22 cellular contexts compared by ENCODE assay signal in the genomic region with DNA sequence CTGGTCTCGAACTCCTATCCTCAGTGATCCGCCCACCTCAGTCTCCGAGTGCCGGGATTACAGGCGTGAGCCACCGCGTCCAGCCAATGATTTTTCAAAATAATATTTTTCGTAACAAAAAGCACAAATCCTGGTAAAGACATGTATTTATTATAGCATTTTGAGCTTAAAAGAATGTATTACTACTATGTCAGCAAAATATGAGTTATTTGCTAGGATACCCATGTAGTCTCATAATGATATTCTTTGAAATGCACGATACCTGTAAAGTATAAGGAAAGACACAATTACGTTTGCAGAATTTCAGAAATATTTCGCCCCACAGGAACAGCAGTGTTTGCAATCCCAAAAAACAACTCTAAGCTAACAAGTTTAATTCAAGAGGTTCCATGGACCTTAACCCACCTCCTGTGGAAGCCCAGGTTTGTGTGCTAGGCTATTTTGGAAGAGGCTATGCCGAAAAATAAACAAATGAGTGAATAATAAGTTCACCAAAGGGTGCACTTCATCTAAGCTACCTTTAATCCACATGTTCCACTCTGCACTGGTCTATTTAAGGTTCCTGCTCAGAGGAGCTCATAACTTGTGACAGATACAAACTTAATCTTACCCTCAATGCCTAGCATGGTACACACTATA. TPM values are rescaled to one million over a fixed set of nuclear protein-coding genes. Genes with fewer than 3 reads are reported as not detected.
DNase-seq lines count a peak whose midpoint lies in the region; ATAC-seq and TF ChIP-seq lines count a peak whose summit lies in the region.
"Had no signal": no experiment of that assay in that cellular context is flagged by ENCODE, and none has a peak within 500 bp of the region (broad histone marks: within the 10 kb centered on the region; RNA-seq: fewer than 3 reads in every experiment).

No MANE protein-coding gene starts in this region.

- no peaks in the 10 kb centered on the region for H3K27me3 Mint-ChIP-seq in Caco-2 (ENCODE audit: insufficient read depth, unreplicated experiment)
- H3K27me3 Mint-ChIP-seq: activated CD4-positive, alpha-beta memory T cell treated with anti-CD3 and anti-CD28 coated beads for 36 hours; effector memory CD8-positive, alpha-beta T cell; stimulated activated memory B cell treated with anti-CD40 and anti-IgM and Interleukin-4, amounts not matched to agents 10 μg/mL and 1 μg/mL and 100 μg/mL, for 72 hours had no signal

- ATAC-seq in right lobe of liver (peak; percentile 47 to 59 (median 54)), GM19324 (IDR thresholded peaks at IDR 0.05; ENCODE audit: low FRiP score, unreplicated experiment) (no peak), GM21576 (IDR thresholded peaks at IDR 0.05; ENCODE audit: unreplicated experiment) (no peak)
- ATAC-seq: effector memory CD8-positive, alpha-beta T cell; stimulated activated memory B cell treated with anti-CD40 and anti-IgM and Interleukin-4, amounts not matched to agents 10 μg/mL and 1 μg/mL and 100 μg/mL, for 72 hours had no signal

- DNase-seq in ascending aorta (ENCODE audit: low spot score in 2 of 2), result no peak
- no peak for DNase-seq in right lobe of liver
- no peak for DNase-seq in Caco-2
- no peak for DNase-seq in NCI-H345 (lab: John Stamatoyannopoulos, UW)
- DNase-seq: activated CD4-positive, alpha-beta memory T cell treated with anti-CD3 and anti-CD28 coated beads for 36 hours; activated naive CD4-positive, alpha-beta T cell; anterior cingulate cortex; cerebellar nuclear complex; effector memory CD8-positive, alpha-beta T cell; head of caudate nucleus; islet precursor cell; NCI-H1436; nucleus accumbens; retina; thyroid gland had no signal

- CTCF ChIA-PET in Caco-2 (lab: Charles Lee), result no interaction called here

- H3K4me3 Mint-ChIP-seq in Caco-2 (ENCODE audit: unreplicated experiment), result no peak overlapping the region
- H3K4me3 Mint-ChIP-seq: activated CD4-positive, alpha-beta memory T cell treated with anti-CD3 and anti-CD28 coated beads for 36 hours; effector memory CD8-positive, alpha-beta T cell; mesothelial cell of epicardium; stimulated activated memory B cell treated with anti-CD40 and anti-IgM and Interleukin-4, amounts not matched to agents 10 μg/mL and 1 μg/mL and 100 μg/mL, for 72 hours had no signal

- H3K4me1 ChIP-seq in BLaER1 (peaks cover 47% of the 10 kb centered on the region), DOHH2 (ENCODE audit: control insufficient read depth, low read length) (peaks cover 63% of the 10 kb centered on the region), ascending aorta (peaks cover 0 to 17% of the 10 kb centered on the region in 2 donors), right lobe of liver (peaks cover 0 to 22% (median 12%) of the 10 kb centered on the region in 4 donors), Caco-2 (no peaks in the 10 kb centered on the region)

- H3K27me3 ChIP-seq in BLaER1 (no peaks in the 10 kb centered on the region), DOHH2 (ENCODE audit: control insufficient read depth, low read length) (no peaks in the 10 kb centered on the region), ascending aorta (no peaks in the 10 kb centered on the region), right lobe of liver (no peaks in the 10 kb centered on the region), Caco-2 (replicated peaks; ENCODE audit: control insufficient read depth, insufficient read depth, low read length) (no peaks in the 10 kb centered on the region)
- H3K27me3 ChIP-seq: thyroid gland had no signal

- H3K4me2 ChIP-seq in BLaER1 (peak overlapping the region; percentile 94), DOHH2 (ENCODE audit: low read length) (peak overlapping the region; percentile 25)

- intact Hi-C loops in ascending aorta (cut with DNase I) (loop anchor here (5.0 kb wide), 1 partner anchor 132 kb away; a partner anchor contains a TSS), right lobe of liver (cut with DNase I) (no loop called here), Caco-2 (cut with micrococcal nuclease; ENCODE audit: unreplicated experiment) (loop anchor here (10.0 kb wide), 1 partner anchor 50 kb away; no protein-coding TSS in a partner anchor)

- peaks cover 99% of the 10 kb centered on the region for H3K79me2 ChIP-seq in DOHH2 (ENCODE audit: control insufficient read depth, low read length)

- no peaks in the 10 kb centered on the region for H3F3A ChIP-seq in DOHH2 (ENCODE audit: control insufficient read depth, insufficient read depth)

- H3K27ac ChIP-seq in BLaER1, result peak overlapping the region; percentile 62
- no peak overlapping the region for H3K27ac ChIP-seq in DOHH2 (ENCODE audit: low read depth, low read length)
- H3K27ac ChIP-seq in ascending aorta, result peak overlapping the region; percentile 3 to 25
- H3K27ac ChIP-seq in right lobe of liver, result peak overlapping the region in 2 of 3 donors; percentile 30 to 52
- H3K27ac ChIP-seq: thyroid gland, VCaP had no signal

- H3K9ac ChIP-seq in BLaER1, result peak overlapping the region; percentile 76

- no TSS peak for BruUV-seq in Caco-2 (replicated peaks; lab: Mats Ljungman, UMichigan)

- H3K9me2 ChIP-seq in DOHH2 (replicated peaks; ENCODE audit: control insufficient read depth, low read length), result no peaks in the 10 kb centered on the region

- peaks cover 8% of the 10 kb centered on the region for H3K36me3 Mint-ChIP-seq in Caco-2 (ENCODE audit: insufficient read depth, unreplicated experiment)
- H3K36me3 Mint-ChIP-seq: mesothelial cell of epicardium; stimulated activated memory B cell treated with anti-CD40 and anti-IgM and Interleukin-4, amounts not matched to agents 10 μg/mL and 1 μg/mL and 100 μg/mL, for 72 hours had no signal

- H3K9me3 ChIP-seq in BLaER1 (peaks cover 23% of the 10 kb centered on the region), DOHH2 (ENCODE audit: control insufficient read depth, insufficient read depth, low read length) (no peaks in the 10 kb centered on the region), ascending aorta (no peaks in the 10 kb centered on the region), right lobe of liver (no peaks in the 10 kb centered on the region), Caco-2 (no peaks in the 10 kb centered on the region)
- H3K9me3 ChIP-seq: thyroid gland had no signal

- H3K27ac Mint-ChIP-seq in Caco-2 (ENCODE audit: unreplicated experiment), result no peak overlapping the region
- H3K27ac Mint-ChIP-seq: activated CD4-positive, alpha-beta memory T cell treated with anti-CD3 and anti-CD28 coated beads for 36 hours; mesothelial cell of epicardium; stimulated activated memory B cell treated with anti-CD40 and anti-IgM and Interleukin-4, amounts not matched to agents 10 μg/mL and 1 μg/mL and 100 μg/mL, for 72 hours had no signal

- no peaks in the 10 kb centered on the region for H3K4me1 Mint-ChIP-seq in Caco-2 (ENCODE audit: low read depth, unreplicated experiment)

- POLR2A ChIA-PET in Caco-2 (lab: Charles Lee), result no interaction called here

- no peaks in the 10 kb centered on the region for H3K9me3 Mint-ChIP-seq in Caco-2 (ENCODE audit: unreplicated experiment)
- H3K9me3 Mint-ChIP-seq: activated CD4-positive, alpha-beta memory T cell treated with anti-CD3 and anti-CD28 coated beads for 36 hours; effector memory CD8-positive, alpha-beta T cell; mesothelial cell of epicardium; stimulated activated memory B cell treated with anti-CD40 and anti-IgM and Interleukin-4, amounts not matched to agents 10 μg/mL and 1 μg/mL and 100 μg/mL, for 72 hours had no signal

- TF ChIP-seq POLR2A in right lobe of liver (IDR thresholded peaks at IDR 0.05), result no peak

- H4K20me1 ChIP-seq in BLaER1, result peaks cover 72% of the 10 kb centered on the region
- peaks cover 35% of the 10 kb centered on the region for H4K20me1 ChIP-seq in DOHH2 (ENCODE audit: control insufficient read depth, insufficient read depth, low read depth, low read length)

- peaks cover 18% of the 10 kb centered on the region for H3K36me3 ChIP-seq in BLaER1
- H3K36me3 ChIP-seq in DOHH2 (ENCODE audit: control insufficient read depth, low read length), result peaks cover 11% of the 10 kb centered on the region
- no peaks in the 10 kb centered on the region for H3K36me3 ChIP-seq in ascending aorta
- no peaks in the 10 kb centered on the region for H3K36me3 ChIP-seq in right lobe of liver
- H3K36me3 ChIP-seq in Caco-2 (ENCODE audit: control insufficient read depth, insufficient read depth, low read length), result no peaks in the 10 kb centered on the region; the same call in 1 of the 2 replicates
- H3K36me3 ChIP-seq: thyroid gland had no signal

- H3K4me3 ChIP-seq in BLaER1 (peak overlapping the region; percentile 31; the same call in 1 of the 2 replicates), DOHH2 (ENCODE audit: low read length) (no peak overlapping the region), ascending aorta (no peak overlapping the region), right lobe of liver (no peak overlapping the region), Caco-2 (ENCODE audit: low read depth, low read length) (no peak overlapping the region)
- H3K4me3 ChIP-seq: thyroid gland had no signal

- 76% methylated on average over 12 of the region's 12 CpGs for WGBS in right lobe of liver (ENCODE audit: insufficient coverage, low coverage, low lambda C conversion rate, missing lambda C conversion rate)

- TF ChIP-seq CTCF in DOHH2 (IDR thresholded peaks at IDR 0.05; ENCODE audit: low read depth, low read length, poor library complexity, severe bottlenecking) (no peak), ascending aorta (IDR thresholded peaks at IDR 0.05) (no peak), right lobe of liver (IDR thresholded peaks at IDR 0.05) (no peak), Caco-2 (IDR thresholded peaks at IDR 0.05; ENCODE audit: insufficient read depth in 1 of 2, low read depth in 1 of 2, low read length in 1 of 2, severe bottlenecking in 1 of 2, unreplicated experiment in 1 of 2) (no peak)

RNA-seq across cellular contexts. Expression of a gene that starts 5.2 kb away (rescaled TPM):
- total RNA-seq in ascending aorta (40.6 TPM), right lobe of liver (10 to 100 TPM; 15.9 to 27.2 (median 23.3) TPM), Caco-2 (2022) (27.4 and 40.5 TPM in 2 replicates)

RNA-seq across cellular contexts. Expression of a gene that starts 56.0 kb away (rescaled TPM):
- total RNA-seq in ascending aorta, result 146 TPM
- 100 to 1,000 TPM in 5 of 6 experiments, 10 to 100 TPM in 1; 94.8 to 120 (median 108) TPM for total RNA-seq in right lobe of liver
- 121 and 133 TPM in 2 replicates for total RNA-seq in Caco-2 (2022)

Comparison
In these comparisons a context has a peak if more than half of its experiments do, and no peak if none do; other contexts are left out.
1. ATAC-seq: peak in right lobe of liver (4 of 4); none in GM19324 (single experiment) and GM21576 (single experiment).
2. intact Hi-C loops: an anchor here in ascending aorta (5.0 kb wide) and Caco-2 (10.0 kb wide); none called in right lobe of liver.